1 cellular context compared by ENCODE assay signal in the genomic region with DNA sequence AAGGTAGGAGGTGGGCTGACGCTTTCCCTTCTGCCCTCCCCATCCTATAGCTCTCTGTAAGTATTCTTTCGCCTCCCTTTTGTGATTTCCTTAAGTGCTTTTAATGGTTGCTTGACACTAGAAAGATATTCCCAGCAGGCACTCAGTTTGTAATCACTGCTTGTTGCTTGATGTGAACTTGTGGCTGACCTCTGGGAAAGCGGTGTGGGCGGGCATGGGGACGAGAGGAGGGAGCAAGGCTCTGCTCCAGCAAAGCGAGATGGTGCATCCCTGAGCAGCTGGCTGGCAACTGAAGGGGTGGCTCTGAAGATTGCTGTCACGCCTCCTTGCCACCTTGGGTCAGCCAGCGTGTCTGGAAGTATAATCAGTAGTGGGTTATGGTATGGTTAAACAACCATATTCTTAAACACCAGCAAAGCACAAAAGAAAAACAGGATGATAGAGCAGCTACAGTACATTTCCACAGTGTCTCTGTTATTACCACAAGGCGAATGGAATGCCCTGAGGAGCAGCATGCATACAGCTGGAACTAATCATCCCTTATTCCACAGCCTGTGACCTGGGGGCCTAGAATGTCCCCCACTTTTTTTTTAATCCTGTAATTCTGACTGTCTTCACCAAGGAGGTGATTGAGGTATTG.
TF ChIP-seq lines count a peak whose summit lies in the region.

No MANE protein-coding gene starts in this region.

TF ChIP-seq in IMR-90, 13 proteins besides CTCF, POLR2A, EP300 and RAD21:
- TF ChIP-seq RCOR1 (IDR thresholded peaks at IDR 0.05; ENCODE audit: insufficient replicate concordance, low read length) (no peak), CHD1 (IDR thresholded peaks at IDR 0.05; ENCODE audit: low read depth, low read length) (no peak), MAFK (IDR thresholded peaks at IDR 0.05; ENCODE audit: low read depth, low read length) (no peak), BHLHE40 (IDR thresholded peaks at IDR 0.05; ENCODE audit: low read depth, low read length) (peak; percentile 47; the same call in 1 of the 2 replicates)
